Comparison of ENCODE assay signal across 2 cellular contexts in the genomic region with DNA sequence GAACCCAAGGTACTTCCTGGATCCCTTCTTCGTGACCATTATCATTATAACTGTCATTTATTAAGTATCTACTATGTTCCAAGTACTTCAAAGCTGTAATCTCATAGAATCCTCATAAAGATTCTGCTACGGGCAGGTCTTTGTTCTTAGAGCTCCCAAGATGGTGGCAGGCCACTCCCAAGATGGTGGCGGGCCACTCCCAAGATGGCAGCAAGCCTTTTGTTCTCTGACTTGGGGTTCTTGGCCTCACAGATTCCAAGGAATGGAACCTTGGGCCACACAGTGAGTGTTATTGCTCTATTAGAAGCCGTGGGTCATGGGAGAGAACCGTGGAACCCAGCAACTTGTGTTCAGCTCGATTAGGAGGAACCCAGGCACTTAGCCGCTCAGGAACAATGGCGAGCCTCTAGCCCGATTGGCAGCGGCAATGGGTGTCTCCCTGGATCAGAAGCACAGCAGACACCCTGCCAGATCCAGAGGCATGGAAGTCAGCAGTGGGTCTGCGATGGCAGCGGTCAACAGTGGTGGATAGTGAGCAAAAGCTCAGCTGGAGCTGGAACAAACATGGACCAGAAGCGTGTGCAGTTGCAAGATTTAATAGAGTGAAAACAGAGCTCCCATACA.
TF ChIP-seq lines count a peak whose summit lies in the region.

No MANE protein-coding gene starts in this region.

TF ChIP-seq in GM12891, 5 proteins besides CTCF, POLR2A, EP300 and RAD21 (continued from another document):
- TF ChIP-seq PAX5 (IDR thresholded peaks at IDR 0.05; ENCODE audit: insufficient read depth, low read length, severe bottlenecking) (no peak), POU2F2 (IDR thresholded peaks at IDR 0.05; ENCODE audit: low read depth, low read length) (no peak), SPI1 (IDR thresholded peaks at IDR 0.05; ENCODE audit: low read depth, low read length) (no peak)

TF ChIP-seq in K562, 482 proteins besides CTCF, POLR2A, EP300 and RAD21 (continued from another document):
- TF ChIP-seq, protein P1, sequence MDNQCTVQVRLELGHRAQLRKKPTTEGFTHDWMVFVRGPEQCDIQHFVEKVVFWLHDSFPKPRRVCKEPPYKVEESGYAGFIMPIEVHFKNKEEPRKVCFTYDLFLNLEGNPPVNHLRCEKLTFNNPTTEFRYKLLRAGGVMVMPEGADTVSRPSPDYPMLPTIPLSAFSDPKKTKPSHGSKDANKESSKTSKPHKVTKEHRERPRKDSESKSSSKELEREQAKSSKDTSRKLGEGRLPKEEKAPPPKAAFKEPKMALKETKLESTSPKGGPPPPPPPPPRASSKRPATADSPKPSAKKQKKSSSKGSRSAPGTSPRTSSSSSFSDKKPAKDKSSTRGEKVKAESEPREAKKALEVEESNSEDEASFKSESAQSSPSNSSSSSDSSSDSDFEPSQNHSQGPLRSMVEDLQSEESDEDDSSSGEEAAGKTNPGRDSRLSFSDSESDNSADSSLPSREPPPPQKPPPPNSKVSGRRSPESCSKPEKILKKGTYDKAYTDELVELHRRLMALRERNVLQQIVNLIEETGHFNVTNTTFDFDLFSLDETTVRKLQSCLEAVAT (IDR thresholded peaks at IDR 0.05) = peak in 1 of 2 experiments; percentile 43; a peak in 1 of 4 replicates
- TF ChIP-seq, protein P2, sequence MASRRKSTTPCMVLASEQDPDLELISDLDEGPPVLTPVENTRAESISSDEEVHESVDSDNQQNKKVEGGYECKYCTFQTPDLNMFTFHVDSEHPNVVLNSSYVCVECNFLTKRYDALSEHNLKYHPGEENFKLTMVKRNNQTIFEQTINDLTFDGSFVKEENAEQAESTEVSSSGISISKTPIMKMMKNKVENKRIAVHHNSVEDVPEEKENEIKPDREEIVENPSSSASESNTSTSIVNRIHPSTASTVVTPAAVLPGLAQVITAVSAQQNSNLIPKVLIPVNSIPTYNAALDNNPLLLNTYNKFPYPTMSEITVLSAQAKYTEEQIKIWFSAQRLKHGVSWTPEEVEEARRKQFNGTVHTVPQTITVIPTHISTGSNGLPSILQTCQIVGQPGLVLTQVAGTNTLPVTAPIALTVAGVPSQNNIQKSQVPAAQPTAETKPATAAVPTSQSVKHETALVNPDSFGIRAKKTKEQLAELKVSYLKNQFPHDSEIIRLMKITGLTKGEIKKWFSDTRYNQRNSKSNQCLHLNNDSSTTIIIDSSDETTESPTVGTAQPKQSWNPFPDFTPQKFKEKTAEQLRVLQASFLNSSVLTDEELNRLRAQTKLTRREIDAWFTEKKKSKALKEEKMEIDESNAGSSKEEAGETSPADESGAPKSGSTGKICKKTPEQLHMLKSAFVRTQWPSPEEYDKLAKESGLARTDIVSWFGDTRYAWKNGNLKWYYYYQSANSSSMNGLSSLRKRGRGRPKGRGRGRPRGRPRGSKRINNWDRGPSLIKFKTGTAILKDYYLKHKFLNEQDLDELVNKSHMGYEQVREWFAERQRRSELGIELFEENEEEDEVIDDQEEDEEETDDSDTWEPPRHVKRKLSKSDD (conservative IDR thresholded peaks at IDR 0.05; ENCODE audit: low read length) = peak; percentile 99
- TF ChIP-seq, protein P3, sequence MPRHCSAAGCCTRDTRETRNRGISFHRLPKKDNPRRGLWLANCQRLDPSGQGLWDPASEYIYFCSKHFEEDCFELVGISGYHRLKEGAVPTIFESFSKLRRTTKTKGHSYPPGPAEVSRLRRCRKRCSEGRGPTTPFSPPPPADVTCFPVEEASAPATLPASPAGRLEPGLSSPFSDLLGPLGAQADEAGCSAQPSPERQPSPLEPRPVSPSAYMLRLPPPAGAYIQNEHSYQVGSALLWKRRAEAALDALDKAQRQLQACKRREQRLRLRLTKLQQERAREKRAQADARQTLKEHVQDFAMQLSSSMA (CRISPR knock-in tag; IDR thresholded peaks at IDR 0.05) = peak; percentile 95
- peak; percentile 26 to 92 (median 77) for TF ChIP-seq YY1 (IDR thresholded peaks at IDR 0.05; ENCODE audit: borderline replicate concordance in 1 of 3, control insufficient read depth in 1 of 3, extremely low read depth in 1 of 3, insufficient read depth in 3 of 3, insufficient read length in 1 of 3, insufficient replicate concordance in 2 of 3, low read depth in 1 of 3, low read length in 2 of 3)
- no peak for TF ChIP-seq SMARCE1 (IDR thresholded peaks at IDR 0.05)
- 0 out of 2 replicates have a peak, but pooled peaks have one; percentile 20 for TF ChIP-seq ELF1 (tag; IDR thresholded peaks at IDR 0.05)
